8 cellular contexts compared by ENCODE assay signal in the genomic region with DNA sequence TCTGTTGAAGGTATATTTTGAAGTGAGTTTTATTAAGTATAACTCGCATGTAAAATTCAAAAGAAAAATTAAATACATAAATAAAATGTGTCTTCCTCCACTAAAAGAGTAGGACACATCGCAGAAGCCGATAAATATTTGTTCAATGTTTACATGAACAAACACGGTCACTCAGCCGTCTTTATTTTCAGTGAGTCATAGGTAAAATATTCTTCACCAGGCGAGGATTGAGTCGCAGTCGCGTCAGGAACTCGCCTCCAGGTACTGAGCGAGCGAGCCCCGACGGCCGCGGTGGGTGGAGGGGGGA. TPM values are rescaled to one million over a fixed set of nuclear protein-coding genes. Genes with fewer than 3 reads are reported as not detected.
A peak's percentile ranks its signal among the peaks of the same experiment; 100 is the strongest.
DNase-seq lines count a peak whose midpoint lies in the region; ATAC-seq and TF ChIP-seq lines count a peak whose summit lies in the region.

No MANE protein-coding gene starts in this region.

- no peaks in the 10 kb centered on the region for H3K36me3 Mint-ChIP-seq in progenitor cell of endocrine pancreas (ENCODE audit: insufficient read depth)

- peak overlapping the region; percentile 75 for H3K4me3 Mint-ChIP-seq in progenitor cell of endocrine pancreas (ENCODE audit: low read depth)

- H4K20me1 ChIP-seq in DOHH2 (ENCODE audit: control insufficient read depth, insufficient read depth, low read depth, low read length), result no peaks in the 10 kb centered on the region

- H3K27me3 Mint-ChIP-seq in progenitor cell of endocrine pancreas, result no peaks in the 10 kb centered on the region

- H3K4me1 ChIP-seq in DOHH2 (ENCODE audit: control insufficient read depth, low read length), result peaks cover 19% of the 10 kb centered on the region
- H3K4me1 ChIP-seq in esophagus (ENCODE audit: control insufficient read depth in 2 of 2, insufficient read depth in 2 of 2, low read length in 1 of 2), result no peaks in the 10 kb centered on the region

- TF ChIP-seq CTCF in DOHH2 (IDR thresholded peaks at IDR 0.05; ENCODE audit: low read depth, low read length, poor library complexity, severe bottlenecking) (no peak), RWPE1 (conservative IDR thresholded peaks at IDR 0.05; ENCODE audit: low read depth) (no peak), progenitor cell of endocrine pancreas (IDR thresholded peaks at IDR 0.05; ENCODE audit: unreplicated experiment) (no peak)

- peaks cover 10% of the 10 kb centered on the region for H3K9me3 Mint-ChIP-seq in progenitor cell of endocrine pancreas (ENCODE audit: low read depth)

- H3K9me3 ChIP-seq in DOHH2 (ENCODE audit: control insufficient read depth, insufficient read depth, low read length) (no peaks in the 10 kb centered on the region), esophagus (ENCODE audit: control insufficient read depth in 2 of 2, insufficient read depth in 1 of 2, low read depth in 1 of 2, low read length in 1 of 2) (no peaks in the 10 kb centered on the region)

- peaks cover 36% of the 10 kb centered on the region for H3K79me2 ChIP-seq in DOHH2 (ENCODE audit: control insufficient read depth, low read length)

- WGBS in esophagus, 2 donors, result 0 to 39% methylated on average over 16 of the region's 16 CpGs

- no peaks in the 10 kb centered on the region for H3K9me2 ChIP-seq in DOHH2 (replicated peaks; ENCODE audit: control insufficient read depth, low read length)

- H3K27ac ChIP-seq in DOHH2 (ENCODE audit: low read depth, low read length), result peak overlapping the region; percentile 62
- peak overlapping the region; percentile 96 for H3K27ac ChIP-seq in RWPE1
- H3K27ac ChIP-seq in esophagus (ENCODE audit: low read depth in 2 of 2, low read length in 1 of 2), result peak overlapping the region; percentile 96 to 98

- POLR2A ChIA-PET in RWPE1 (lab: Yijun Ruan, JAX; ENCODE audit: low non-redundant PET), result no interaction called here

- no peaks in the 10 kb centered on the region for H3K36me3 ChIP-seq in DOHH2 (ENCODE audit: control insufficient read depth, low read length)
- H3K36me3 ChIP-seq in esophagus (ENCODE audit: control insufficient read depth in 2 of 2, insufficient read depth in 2 of 2, low read length in 1 of 2), result no peaks in the 10 kb centered on the region

- H3K27me3 ChIP-seq in DOHH2 (ENCODE audit: control insufficient read depth, low read length) (no peaks in the 10 kb centered on the region), esophagus (ENCODE audit: control insufficient read depth in 1 of 2, insufficient read depth in 2 of 2, low read length in 2 of 2) (no peaks in the 10 kb centered on the region)

- ATAC-seq in GM21360 (IDR thresholded peaks at IDR 0.05; ENCODE audit: unreplicated experiment) (no peak), HG03196 (IDR thresholded peaks at IDR 0.05; ENCODE audit: unreplicated experiment) (no peak)

- H3K4me2 ChIP-seq in DOHH2 (ENCODE audit: low read length), result peak overlapping the region; percentile 60

- H3K4me3 ChIP-seq in DOHH2 (ENCODE audit: low read length) (peak overlapping the region; percentile 67), esophagus (ENCODE audit: low read depth in 1 of 2, low read length in 2 of 2) (peak overlapping the region; percentile 53 to 74)

- H3K4me1 Mint-ChIP-seq in progenitor cell of endocrine pancreas (ENCODE audit: low read depth), result peaks cover 11% of the 10 kb centered on the region

- CTCF ChIA-PET in RWPE1 (lab: Yijun Ruan, JAX), result no interaction called here

- peak overlapping the region; percentile 97 for H3K27ac Mint-ChIP-seq in progenitor cell of endocrine pancreas

- 0 out of 2 replicates have a peak, but pooled peaks cover 8% of the 10 kb centered on the region for H3F3A ChIP-seq in DOHH2 (ENCODE audit: control insufficient read depth, insufficient read depth)

- DNase-seq in RWPE1 (ENCODE audit: low spot score) (no peak), progenitor cell of endocrine pancreas (ENCODE audit: low spot score, unreplicated experiment) (no peak), HuH-7 (ENCODE audit: low spot score) (no peak), NCI-H69 (lab: John Stamatoyannopoulos, UW) (no peak)

RNA-seq across cellular contexts. Expression of gene FUNDC2, which starts 0.3 kb away (rescaled TPM):
- polyA plus RNA-seq in esophagus, result 10 to 100 TPM; 31.8 to 58.4 TPM
- 87.8 and 92.8 TPM in 2 replicates for total RNA-seq in progenitor cell of endocrine pancreas

RNA-seq across cellular contexts. Expression of gene F8, which starts 3.9 kb away (rescaled TPM):
- 1 to 10 TPM; 2.2 TPM for polyA plus RNA-seq in esophagus
- 2.7 and 3.4 TPM in 2 replicates for total RNA-seq in progenitor cell of endocrine pancreas

RNA-seq across cellular contexts. Expression of gene CMC4, which starts 44.6 kb away (rescaled TPM):
- polyA plus RNA-seq in esophagus, result 10 to 100 TPM; 10.1 to 14.2 TPM
- total RNA-seq in progenitor cell of endocrine pancreas, result 3.4 and 4.3 TPM in 2 replicates

RNA-seq across cellular contexts. Expression of gene MTCP1, which starts 44.6 kb away (rescaled TPM):
- polyA plus RNA-seq in esophagus, result 10 to 100 TPM; 11.6 to 64.1 TPM
- total RNA-seq in progenitor cell of endocrine pancreas, result 13.0 and 15.4 TPM in 2 replicates

RNA-seq across cellular contexts. Expression of gene BRCC3, which starts 44.9 kb away (rescaled TPM):
- polyA plus RNA-seq in esophagus, result 10 to 100 TPM in 1 of 2 donors, 1 to 10 TPM in 1; 9.8 to 17.6 TPM
- 31.4 and 35.6 TPM in 2 replicates for total RNA-seq in progenitor cell of endocrine pancreas
